18 cellular contexts compared by ENCODE assay signal in the genomic region with DNA sequence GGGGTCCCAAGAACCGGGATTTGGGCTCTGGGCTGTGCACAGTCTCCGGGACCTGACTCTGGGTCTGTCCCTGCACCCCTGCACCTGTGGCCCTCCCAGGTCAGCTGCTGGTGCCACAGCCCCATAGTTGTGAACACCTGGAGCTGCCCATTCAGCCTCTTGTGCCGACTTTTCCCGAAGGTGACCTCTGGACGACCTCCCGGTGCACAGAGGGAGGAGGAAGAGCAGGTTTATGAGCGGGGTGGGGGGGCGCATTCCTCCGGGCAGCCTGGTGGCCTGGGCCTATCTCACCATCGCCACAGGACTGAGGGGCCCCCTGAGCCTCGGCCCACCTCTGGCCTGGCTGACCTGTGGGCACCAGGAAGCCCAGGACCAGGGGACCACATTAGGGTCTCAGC. TPM values are rescaled to one million over a fixed set of nuclear protein-coding genes. Genes with fewer than 3 reads are reported as not detected.
A peak's percentile ranks its signal among the peaks of the same experiment; 100 is the strongest.
DNase-seq lines count a peak whose midpoint lies in the region; ATAC-seq, FAIRE-seq and TF ChIP-seq lines count a peak whose summit lies in the region.
"Had no signal": no experiment of that assay in that cellular context is flagged by ENCODE, and none has a peak within 500 bp of the region (broad histone marks: within the 10 kb centered on the region; RNA-seq: fewer than 3 reads in every experiment).

No MANE protein-coding gene starts in this region.

- no peak overlapping the region for H4K91ac ChIP-seq in neuronal stem cell (ENCODE audit: low read depth, low read length, poor library complexity)

- H3K27ac ChIP-seq in HepG2 (ENCODE audit: extremely low read length, insufficient read depth, low read length) (no peak overlapping the region), right lobe of liver (no peak overlapping the region), kidney (ENCODE audit: low read depth in 2 of 2, low read length in 2 of 2) (no peak overlapping the region), neuronal stem cell (replicated peaks; ENCODE audit: low read length) (no peak overlapping the region), foreskin keratinocyte (no peak overlapping the region)
- H3K27ac ChIP-seq: BLaER1 had no signal

- H3K9ac ChIP-seq in HepG2 (ENCODE audit: insufficient read depth, low read depth, low read length) (0 out of 2 replicates have a peak overlapping the region, but pooled peaks have one; percentile 15), kidney (ENCODE audit: low read length in 2 of 2) (no peak overlapping the region), neuronal stem cell (ENCODE audit: low read depth, low read length, poor library complexity) (no peak overlapping the region)
- H3K9ac ChIP-seq: BLaER1 had no signal

- H3K27me3 ChIP-seq in HepG2 (ENCODE audit: control insufficient read depth in 1 of 2, insufficient read depth in 2 of 2, low read length in 2 of 2) (no peaks in the 10 kb centered on the region; a peak in 1 of 5 replicates), right lobe of liver (no peaks in the 10 kb centered on the region), neuronal stem cell (ENCODE audit: control insufficient read depth in 3 of 3, insufficient read depth in 3 of 3, low read depth in 1 of 3, low read length in 3 of 3) (peaks cover 0 to 43% (median 11%) of the 10 kb centered on the region in 3 experiments), foreskin keratinocyte (peaks cover 7% of the 10 kb centered on the region)

- H3K18ac ChIP-seq in neuronal stem cell (ENCODE audit: low read length), result no peak overlapping the region

- H2AK5ac ChIP-seq in neuronal stem cell (ENCODE audit: low read depth, low read length), result peak overlapping the region; percentile 77

- H3K9me3 ChIP-seq in HepG2 (ENCODE audit: low read length), result no peaks in the 10 kb centered on the region
- H3K9me3 ChIP-seq in right lobe of liver, result no peaks in the 10 kb centered on the region
- no peaks in the 10 kb centered on the region for H3K9me3 ChIP-seq in kidney (ENCODE audit: control insufficient read depth in 1 of 2, low read length in 2 of 2)
- H3K9me3 ChIP-seq in neuronal stem cell (replicated peaks in 1 of 2; ENCODE audit: control insufficient read depth in 2 of 2, insufficient read depth in 1 of 2, low read depth in 1 of 2, low read length in 2 of 2), result peaks cover 3 to 8% of the 10 kb centered on the region in 2 donors
- H3K9me3 ChIP-seq: BLaER1, HAP-1 had no signal

- TF ChIP-seq CTCF in HepG2 (CRISPR knock-in tag; IDR thresholded peaks at IDR 0.05) (no peak), right lobe of liver (IDR thresholded peaks at IDR 0.05) (no peak), kidney (IDR thresholded peaks at IDR 0.05; ENCODE audit: borderline replicate concordance, extremely low read depth, insufficient read depth) (no peak), foreskin keratinocyte (conservative IDR thresholded peaks at IDR 0.05) (no peak)

- no TSS peak for BruUV-seq in HepG2 (replicated peaks; lab: Mats Ljungman, UMichigan)

- no peak overlapping the region for H3K23ac ChIP-seq in neuronal stem cell (ENCODE audit: low read depth, low read length, poor library complexity)

- no peak overlapping the region for H4K8ac ChIP-seq in neuronal stem cell (ENCODE audit: low read depth, low read length)

- peaks cover 24% of the 10 kb centered on the region for H3K4me1 ChIP-seq in HepG2 (ENCODE audit: insufficient read depth, low read length)
- peaks cover 0 to 5% (median 0%) of the 10 kb centered on the region in 4 donors for H3K4me1 ChIP-seq in right lobe of liver
- H3K4me1 ChIP-seq in kidney (ENCODE audit: control insufficient read depth in 1 of 2, insufficient read depth in 1 of 2, low read depth in 1 of 2, low read length in 2 of 2), result peaks cover 0 to 9% of the 10 kb centered on the region in 2 donors
- H3K4me1 ChIP-seq in neuronal stem cell (ENCODE audit: control insufficient read depth in 2 of 2, insufficient read depth in 1 of 2, low read depth in 1 of 2, low read length in 2 of 2), result peaks cover 0 to 5% of the 10 kb centered on the region in 2 donors
- no peaks in the 10 kb centered on the region for H3K4me1 ChIP-seq in foreskin keratinocyte
- H3K4me1 ChIP-seq: HAP-1 had no signal

- H2BK12ac ChIP-seq in neuronal stem cell (ENCODE audit: low read length), result no peak overlapping the region

- H3K79me1 ChIP-seq in neuronal stem cell (ENCODE audit: low read depth, low read length), result peaks cover 1% of the 10 kb centered on the region

- H2AFZ ChIP-seq in HepG2 (ENCODE audit: low read length) (no peak overlapping the region), neuronal stem cell (ENCODE audit: low read length) (no peak overlapping the region)

- intact Hi-C loops in HepG2 (cut with micrococcal nuclease; ENCODE audit: unreplicated experiment), result loop anchor here (10.0 kb wide), 1 partner anchor 163 kb away; no protein-coding TSS in a partner anchor
- intact Hi-C loops in right lobe of liver (cut with DNase I), result loop anchor here (5.0 to 10.0 kb wide), 2 partner anchors 161 to 163 kb away; no protein-coding TSS in a partner anchor
- intact Hi-C loops in kidney (cut with DNase I), result no loop called here

- H4K20me1 ChIP-seq in HepG2 (ENCODE audit: insufficient read depth, low read length), result no peaks in the 10 kb centered on the region
- H4K20me1 ChIP-seq: BLaER1 had no signal

- no peak for TF ChIP-seq RAD21 in HepG2 (CRISPR knock-in tag; IDR thresholded peaks at IDR 0.05)

- H3K4ac ChIP-seq in neuronal stem cell (ENCODE audit: low read length), result no peak overlapping the region

- H2BK15ac ChIP-seq in neuronal stem cell (ENCODE audit: low read length), result no peak overlapping the region

- in situ Hi-C loops in HepG2 (cut with HindIII; ENCODE audit: extremely low pct_ligation_motif_present, low pct_unique_long_range_greater_than_20kb), result no loop called here

- TF ChIP-seq POLR2A in HepG2 (IDR thresholded peaks at IDR 0.05; ENCODE audit: insufficient read depth in 1 of 2, low read depth in 2 of 2, low read length in 2 of 2) (no peak), right lobe of liver (IDR thresholded peaks at IDR 0.05) (no peak)

- POLR2A ChIA-PET in HepG2 (lab: Yijun Ruan, JAX), result no interaction called here

- FAIRE-seq in HepG2 (lab: Jason Lieb, UNC) (no peak), kidney (lab: Jason Lieb, UNC) (no peak)
- FAIRE-seq: GM19239, H1 had no signal

- H3K4me2 ChIP-seq in HepG2 (ENCODE audit: low read depth, low read length) (peak overlapping the region; percentile 12; the same call in 1 of the 2 replicates), neuronal stem cell (ENCODE audit: insufficient read depth, low read length, poor library complexity, severe bottlenecking) (no peak overlapping the region)
- H3K4me2 ChIP-seq: BLaER1 had no signal

- TF ChIP-seq EP300 in HepG2 (IDR thresholded peaks at IDR 0.05; ENCODE audit: low read depth in 2 of 2, low read length in 2 of 2) (no peak), HepG2 (CRISPR knock-in tag; IDR thresholded peaks at IDR 0.05; ENCODE audit: borderline replicate concordance) (no peak)

- H2BK5ac ChIP-seq in neuronal stem cell (ENCODE audit: low read length), result no peak overlapping the region

- ATAC-seq in HepG2 (peak; percentile 4), right lobe of liver (no peak), foreskin keratinocyte (no peak), HG03159 (IDR thresholded peaks at IDR 0.05; ENCODE audit: unreplicated experiment) (no peak)

- WGBS in HepG2 (ENCODE audit: low lambda C conversion rate), result 80% methylated on average over 1 of the region's 11 CpGs
- WGBS in right lobe of liver (ENCODE audit: insufficient coverage, low coverage, low lambda C conversion rate, missing lambda C conversion rate), result no CpG with 5 or more reads among the region's 11 CpGs
- WGBS in neuronal stem cell (ENCODE audit: extremely low coverage in 2 of 2, insufficient read length in 2 of 2, insufficient replicate concordance in 1 of 2), 2 donors, result no CpG with 5 or more reads among the region's 11 CpGs

- CTCF ChIA-PET in HepG2 (lab: Yijun Ruan, JAX; ENCODE audit: low intra/inter-chr PET ratio, low total read pairs), result no interaction called here

- H3K14ac ChIP-seq in neuronal stem cell (ENCODE audit: low read length), result no peak overlapping the region

- no peaks in the 10 kb centered on the region for H3K36me3 ChIP-seq in HepG2 (replicated peaks in 1 of 2; ENCODE audit: control insufficient read depth in 1 of 2, insufficient read depth in 2 of 2, low read length in 2 of 2)
- no peaks in the 10 kb centered on the region for H3K36me3 ChIP-seq in right lobe of liver
- H3K36me3 ChIP-seq in kidney (ENCODE audit: control insufficient read depth in 1 of 2, insufficient read depth in 2 of 2, low read length in 2 of 2), result no peaks in the 10 kb centered on the region
- no peaks in the 10 kb centered on the region for H3K36me3 ChIP-seq in neuronal stem cell (replicated peaks in 1 of 2; ENCODE audit: control insufficient read depth in 2 of 2, insufficient read depth in 2 of 2, low read length in 2 of 2)
- H3K36me3 ChIP-seq: BLaER1, HAP-1 had no signal

- no peaks in the 10 kb centered on the region for H3K79me2 ChIP-seq in HepG2 (ENCODE audit: insufficient read depth, low read length)

- H2BK120ac ChIP-seq in neuronal stem cell (ENCODE audit: low read depth, low read length), result no peak overlapping the region

- DNase-seq in HepG2 (ENCODE audit: low spot score) (no peak), right lobe of liver (no peak), kidney (peak; percentile 64), neuronal stem cell (ENCODE audit: low spot score) (no peak), foreskin keratinocyte (no peak), NCI-H1930 (lab: John Stamatoyannopoulos, UW) (no peak)
- DNase-seq: 8988T; AML-193; CD4-positive, CD25-positive, alpha-beta regulatory T cell; DMS53; GF-D8; HFFc6 had no signal

- H3K4me3 ChIP-seq in HepG2 (replicated peaks in 1 of 3; ENCODE audit: insufficient read depth in 1 of 3, low read depth in 2 of 3, low read length in 3 of 3), result no peak overlapping the region
- H3K4me3 ChIP-seq in right lobe of liver, result no peak overlapping the region
- no peak overlapping the region for H3K4me3 ChIP-seq in kidney (ENCODE audit: low read length in 2 of 2)
- no peak overlapping the region for H3K4me3 ChIP-seq in neuronal stem cell (ENCODE audit: low read length in 2 of 2)
- H3K4me3 ChIP-seq: BLaER1, HAP-1 had no signal

RNA-seq across cellular contexts. Expression of gene DNAJB8, which starts 45.3 kb away (rescaled TPM):
- not detected in 2 replicates for total RNA-seq in HepG2 (2016; rRNA removed; fragmentation: Illumina TruSeq; extraction: Trizol)
- not detected in 2 replicates for total RNA-seq in HepG2 (2016; cell fraction: cytosol; rRNA removed; fragmentation: Illumina TruSeq; extraction: Trizol; ENCODE audit: low read depth)
- not detected in 2 replicates for total RNA-seq in HepG2 (2016; cell fraction: insoluble cytoplasmic fraction; rRNA removed; fragmentation: Illumina TruSeq; extraction: Trizol)
- total RNA-seq in HepG2 (2016; cell fraction: membrane; rRNA removed; fragmentation: Illumina TruSeq; extraction: Trizol), result not detected in 2 replicates
- total RNA-seq in HepG2 (2016; cell fraction: nucleus; rRNA removed; fragmentation: Illumina TruSeq; extraction: Trizol), result not detected in 2 replicates
- not detected in 2 replicates for polyA plus RNA-seq in HepG2 (2011; rRNA removed)
- polyA plus RNA-seq in HepG2 (2011; cell fraction: cytosol; rRNA removed), result not detected in 2 replicates
- polyA plus RNA-seq in HepG2 (2011; cell fraction: nucleus; rRNA removed), result not detected in 2 replicates
- polyA plus RNA-seq in HepG2 (2012), result not detected in 2 replicates
- not detected in 2 replicates for polyA plus RNA-seq in HepG2 (2016; cell fraction: cytosol; fragmentation: Illumina TruSeq; extraction: Trizol; ENCODE audit: low read depth)
- polyA plus RNA-seq in HepG2 (2016; cell fraction: insoluble cytoplasmic fraction; fragmentation: Illumina TruSeq; extraction: Trizol; ENCODE audit: low read depth), result not detected in 2 replicates
- polyA plus RNA-seq in HepG2 (2016; cell fraction: membrane; fragmentation: Illumina TruSeq; extraction: Trizol; ENCODE audit: low read depth), result not detected in 2 replicates
- polyA plus RNA-seq in HepG2 (2016; cell fraction: nucleus; fragmentation: Illumina TruSeq; extraction: Trizol; ENCODE audit: insufficient read depth, low read depth), result not detected in 2 replicates
- polyA minus RNA-seq in HepG2 (2011; rRNA and poly(A)+ RNA removed; ENCODE audit: low replicate concordance), result not detected in 2 replicates
- polyA minus RNA-seq in HepG2 (2011; cell fraction: cytosol; rRNA and poly(A)+ RNA removed), result not detected in 2 replicates
- not detected in 2 replicates for polyA minus RNA-seq in HepG2 (2011; cell fraction: nucleus; rRNA and poly(A)+ RNA removed)
- total RNA-seq in right lobe of liver, result not detected
- total RNA-seq in kidney, result not detected
- not detected for polyA plus RNA-seq in kidney (ENCODE audit: insufficient read depth, low read depth, low replicate concordance)
- not detected for polyA plus RNA-seq in neuronal stem cell (2013, experiment 1 of 2)
- not detected for polyA plus RNA-seq in neuronal stem cell (2013, experiment 2 of 2)
- total RNA-seq in foreskin keratinocyte, result not detected in 2 replicates
- polyA plus RNA-seq in foreskin keratinocyte, result not detected in 2 replicates
- total RNA-seq: CD4-positive, CD25-positive, alpha-beta regulatory T cell; H1; HFFc6; HT1080 had no signal
- polyA plus RNA-seq: CD4-positive, CD25-positive, alpha-beta regulatory T cell; H1 had no signal
